ENCODE assay signal across 18 cellular contexts in genomic region chr2:241048149-241048948, GRCh38. TPM values are rescaled to one million over a fixed set of nuclear protein-coding genes. Genes with fewer than 3 reads are reported as not detected.
DNase-seq lines count a peak whose midpoint lies in the region; TF ChIP-seq lines count a peak whose summit lies in the region.
"Had no signal": no experiment of that assay in that cellular context is flagged by ENCODE, and none has a peak within 500 bp of the region (broad histone marks: within the 10 kb centered on the region; RNA-seq: fewer than 3 reads in every experiment).

No MANE protein-coding gene starts in this region.

- H3K9me3 ChIP-seq in left ventricle myocardium inferior (replicated peaks), result peaks cover 16% of the 10 kb centered on the region
- peaks cover 0 to 20% (median 10%) of the 10 kb centered on the region in 4 donors for H3K9me3 ChIP-seq in esophagus muscularis mucosa

- TF ChIP-seq CTCF in left ventricle myocardium inferior (IDR thresholded peaks at IDR 0.05; ENCODE audit: borderline replicate concordance) (no peak), esophagus muscularis mucosa (IDR thresholded peaks at IDR 0.05) (no peak), type B pancreatic cell (conservative IDR thresholded peaks at IDR 0.05) (no peak)

- H3K4me1 ChIP-seq in left ventricle myocardium inferior (no peaks in the 10 kb centered on the region), esophagus muscularis mucosa (no peaks in the 10 kb centered on the region)

- H3K27ac ChIP-seq in left ventricle myocardium inferior (replicated peaks) (no peak overlapping the region), esophagus muscularis mucosa (replicated peaks in 1 of 4) (no peak overlapping the region)

- peaks cover 4% of the 10 kb centered on the region for H3K27me3 Mint-ChIP-seq in type B pancreatic cell
- H3K27me3 Mint-ChIP-seq: B cell; CD4-positive, alpha-beta T cell had no signal

- H3K36me3 ChIP-seq in left ventricle myocardium inferior (peaks cover 65% of the 10 kb centered on the region), esophagus muscularis mucosa (peaks cover 0 to 61% (median 27%) of the 10 kb centered on the region in 4 donors)

- H3K4me3 ChIP-seq in left ventricle myocardium inferior (no peak overlapping the region), esophagus muscularis mucosa (no peak overlapping the region)
- H3K4me3 ChIP-seq: GM12878 had no signal

- H3K36me3 Mint-ChIP-seq in type B pancreatic cell, result peaks cover 13% of the 10 kb centered on the region

- no peak for TF ChIP-seq EP300 in esophagus muscularis mucosa (IDR thresholded peaks at IDR 0.05)

- no peaks in the 10 kb centered on the region for H3K4me1 Mint-ChIP-seq in type B pancreatic cell (ENCODE audit: unreplicated experiment)
- H3K4me1 Mint-ChIP-seq: H9 had no signal

- no peaks in the 10 kb centered on the region for H3K27me3 ChIP-seq in left ventricle myocardium inferior (ENCODE audit: low read depth)
- no peaks in the 10 kb centered on the region for H3K27me3 ChIP-seq in esophagus muscularis mucosa

- no peaks in the 10 kb centered on the region for H3K9me3 Mint-ChIP-seq in type B pancreatic cell
- H3K9me3 Mint-ChIP-seq: CD4-positive, alpha-beta T cell had no signal

- WGBS in esophagus muscularis mucosa, result 92% methylated on average over 21 of the region's 30 CpGs

- DNase-seq in cardiac septum (ENCODE audit: low spot score), result peak; percentile 53
- DNase-seq in left ventricle myocardium inferior, result no peak
- peak; percentile 75 for DNase-seq in esophagus muscularis mucosa (ENCODE audit: extremely low spot score)
- peak; percentile 88 for DNase-seq in mesenteric fat pad (ENCODE audit: low spot score)
- DNase-seq in type B pancreatic cell (ENCODE audit: extremely low spot score, unreplicated experiment), result peak; percentile 65
- DNase-seq in NCI-H524 (lab: John Stamatoyannopoulos, UW), result no peak
- no peak for DNase-seq in activated T-cell treated with anti-CD3 and anti-CD28 coated beads for 4 hours
- DNase-seq in NCI-H2171 (lab: John Stamatoyannopoulos, UW), result no peak
- DNase-seq: ACHN; C1 segment of cervical spinal cord; Calu3; CD4-positive, alpha-beta T cell; DMS 273 treated with DMSO at 0.1 percent for 48 hours; GOT3; H9 had no signal

- intact Hi-C loops in cardiac septum (cut with DNase I), result no loop called here
- intact Hi-C loops in left ventricle myocardium inferior (cut with micrococcal nuclease), result no loop called here
- intact Hi-C loops in esophagus muscularis mucosa (cut with DNase I), result no loop called here

- H3K27ac Mint-ChIP-seq in type B pancreatic cell, result no peak overlapping the region
- H3K27ac Mint-ChIP-seq: B cell; CD4-positive, alpha-beta T cell; H9 had no signal

- no peak for TF ChIP-seq POLR2A in esophagus muscularis mucosa (IDR thresholded peaks at IDR 0.05; ENCODE audit: low read depth)

- H3K4me3 Mint-ChIP-seq in type B pancreatic cell, result no peak overlapping the region
- H3K4me3 Mint-ChIP-seq: B cell; CD4-positive, alpha-beta T cell; H9 had no signal

RNA-seq across cellular contexts. Expression of gene SNED1, which starts 49.9 kb away (rescaled TPM):
- total RNA-seq in cardiac septum (9.7 TPM), left ventricle myocardium inferior (6.1 TPM), esophagus muscularis mucosa (10 to 100 TPM in 2 of 4 donors, 1 to 10 TPM in 2; 7.3 to 14.1 (median 11.6) TPM), mesenteric fat pad (58.0 TPM), type B pancreatic cell (ENCODE audit: low replicate concordance) (9.7 and 140 TPM in 2 replicates)
- total RNA-seq: HT-29 had no signal

RNA-seq across cellular contexts. Expression of gene MTERF4, which starts 53.7 kb away (rescaled TPM):
- total RNA-seq in cardiac septum (21.0 TPM), left ventricle myocardium inferior (19.5 TPM), esophagus muscularis mucosa (10 to 100 TPM; 19.5 to 26.6 (median 24.5) TPM), mesenteric fat pad (23.6 TPM), type B pancreatic cell (ENCODE audit: low replicate concordance) (38.9 and 46.3 TPM in 2 replicates)

Comparison
In these comparisons a context has a peak if more than half of its experiments do, and no peak if none do; other contexts are left out.
1. DNase-seq: peak in cardiac septum (single experiment), esophagus muscularis mucosa (single experiment), mesenteric fat pad (single experiment) and type B pancreatic cell (single experiment); none in left ventricle myocardium inferior (single experiment), NCI-H524 (0 of 2), activated T-cell treated with anti-CD3 and anti-CD28 coated beads for 4 hours (single experiment) and NCI-H2171 (single experiment).